Comparison of ENCODE assay signal across 24 cellular contexts in the genomic region with DNA sequence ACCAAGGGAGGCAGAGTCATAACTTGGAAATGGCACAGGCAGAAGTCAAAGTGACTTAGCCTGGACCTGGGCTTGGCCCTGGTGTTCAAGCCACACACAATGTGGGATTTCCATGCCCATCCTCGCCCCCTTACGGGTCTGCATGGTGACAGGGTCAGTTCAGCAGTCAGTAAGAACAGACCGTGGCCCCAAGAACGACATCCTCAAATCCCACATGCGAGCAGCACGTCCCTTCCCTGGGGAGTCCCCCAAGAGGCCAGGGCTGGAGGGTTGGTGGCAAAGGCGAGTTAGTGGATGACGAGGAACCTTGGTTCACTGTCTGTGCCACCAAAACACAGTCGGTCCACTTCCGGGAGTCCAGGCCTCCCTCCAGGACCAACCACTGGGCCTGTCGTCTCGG.
DNase-seq lines count a peak whose midpoint lies in the region; TF ChIP-seq lines count a peak whose summit lies in the region.
"Had no signal": no experiment of that assay in that cellular context is flagged by ENCODE, and none has a peak within 500 bp of the region (broad histone marks: within the 10 kb centered on the region; RNA-seq: fewer than 3 reads in every experiment).

No MANE protein-coding gene starts in this region.

- H3K27ac ChIP-seq in esophagus muscularis mucosa (replicated peaks in 1 of 4) (no peak overlapping the region), spleen (no peak overlapping the region)
- H3K27ac ChIP-seq: BLaER1 had no signal

- 95% methylated on average over 10 of the region's 12 CpGs for WGBS in esophagus muscularis mucosa
- 88 to 95% (median 92%) methylated on average over 12 of the region's 12 CpGs for WGBS in spleen, 5 donors

- no peak overlapping the region for H3K4me3 ChIP-seq in esophagus muscularis mucosa
- no peak overlapping the region for H3K4me3 ChIP-seq in spleen
- H3K4me3 ChIP-seq: BLaER1, GM12878 had no signal

- H3K4me1 ChIP-seq in esophagus muscularis mucosa (no peaks in the 10 kb centered on the region), spleen (no peaks in the 10 kb centered on the region)
- H3K4me1 ChIP-seq: BE2C had no signal

- H3K36me3 ChIP-seq in esophagus muscularis mucosa (no peaks in the 10 kb centered on the region), spleen (no peaks in the 10 kb centered on the region)
- H3K36me3 ChIP-seq: BE2C, BLaER1 had no signal

- H3K36me3 Mint-ChIP-seq in chondrocyte (ENCODE audit: low read depth) (no peaks in the 10 kb centered on the region), HFFc6 (ENCODE audit: low read depth) (peaks cover 9% of the 10 kb centered on the region; the same call in 1 of the 2 replicates)
- H3K36me3 Mint-ChIP-seq: CD14-positive monocyte; CD4-positive, alpha-beta memory T cell; CD4-positive, CD25-positive, alpha-beta regulatory T cell; CD8-positive, alpha-beta memory T cell had no signal

- H3K4me3 Mint-ChIP-seq in chondrocyte (ENCODE audit: unreplicated experiment) (no peak overlapping the region), HFFc6 (no peak overlapping the region)
- H3K4me3 Mint-ChIP-seq: CD4-positive, alpha-beta memory T cell; CD4-positive, CD25-positive, alpha-beta regulatory T cell; CD8-positive, alpha-beta memory T cell had no signal

- TF ChIP-seq EP300 in esophagus muscularis mucosa (IDR thresholded peaks at IDR 0.05), result no peak

- TF ChIP-seq CTCF in chondrocyte (IDR thresholded peaks at IDR 0.05) (no peak), esophagus muscularis mucosa (IDR thresholded peaks at IDR 0.05) (no peak), spleen (IDR thresholded peaks at IDR 0.05 in 8 of 11, conservative IDR thresholded peaks at IDR 0.05 in 3 of 11) (no peak), HFFc6 (IDR thresholded peaks at IDR 0.05) (no peak)

- H3K4me1 Mint-ChIP-seq in chondrocyte (ENCODE audit: low read depth) (no peaks in the 10 kb centered on the region), HFFc6 (ENCODE audit: low read depth) (no peaks in the 10 kb centered on the region)

- DNase-seq in chondrocyte (ENCODE audit: low spot score) (peak; percentile 73), esophagus muscularis mucosa (ENCODE audit: extremely low spot score) (peak; percentile 78), spleen (peak; percentile 58), HFFc6 (no peak), inferior parietal cortex (ENCODE audit: extremely low spot score) (no peak)
- no peak for DNase-seq in effector CD8-positive, alpha-beta T cell (lab: John Stamatoyannopoulos, UW)
- DNase-seq: 8988T; ACHN; BE2C; C1 segment of cervical spinal cord; CD4-positive, alpha-beta memory T cell; CD4-positive, CD25-positive, alpha-beta regulatory T cell; CD8-positive, alpha-beta memory T cell; COR-L47; DMS 273 treated with DMSO at 0.1 percent for 48 hours; DMS153; DMS53; DMS79; DND-41; EL; GDM1 had no signal

- H3K27me3 Mint-ChIP-seq in chondrocyte (ENCODE audit: low read depth) (peaks cover 6% of the 10 kb centered on the region), HFFc6 (ENCODE audit: insufficient read depth) (peaks cover 2% of the 10 kb centered on the region; the same call in 1 of the 2 replicates)

- intact Hi-C loops in esophagus muscularis mucosa (cut with DNase I) (no loop called here), spleen (cut with DNase I; ENCODE audit: low total_unique reads) (no loop called here)

- TF ChIP-seq POLR2A in esophagus muscularis mucosa (IDR thresholded peaks at IDR 0.05; ENCODE audit: low read depth), result no peak
- no peak for TF ChIP-seq POLR2A in spleen (IDR thresholded peaks at IDR 0.05)

- H3K9me3 Mint-ChIP-seq in chondrocyte (ENCODE audit: low read depth), result peaks cover 4% of the 10 kb centered on the region
- peaks cover 46% of the 10 kb centered on the region for H3K9me3 Mint-ChIP-seq in HFFc6
- H3K9me3 Mint-ChIP-seq: CD14-positive monocyte; CD4-positive, CD25-positive, alpha-beta regulatory T cell; CD8-positive, alpha-beta memory T cell had no signal

- H3K27me3 ChIP-seq in esophagus muscularis mucosa (peaks cover 0 to 9% (median 0%) of the 10 kb centered on the region in 4 donors), spleen (replicated peaks in 1 of 7) (peaks cover 0 to 46% (median 0%) of the 10 kb centered on the region in 7 donors)
- H3K27me3 ChIP-seq: BE2C had no signal

- H3K27ac Mint-ChIP-seq in chondrocyte (ENCODE audit: unreplicated experiment), result no peak overlapping the region
- no peak overlapping the region for H3K27ac Mint-ChIP-seq in HFFc6
- H3K27ac Mint-ChIP-seq: CD4-positive, alpha-beta memory T cell; CD4-positive, CD25-positive, alpha-beta regulatory T cell had no signal

- H3K9me3 ChIP-seq in esophagus muscularis mucosa (no peaks in the 10 kb centered on the region), spleen (no peaks in the 10 kb centered on the region)
- H3K9me3 ChIP-seq: BE2C, BLaER1 had no signal

Comparison
In these comparisons a context has a peak if more than half of its experiments do, and no peak if none do; other contexts are left out.
1. DNase-seq: peak in chondrocyte (single experiment), esophagus muscularis mucosa (single experiment) and spleen (single experiment); none in effector CD8-positive, alpha-beta T cell (single experiment), HFFc6 (single experiment) and inferior parietal cortex (single experiment).